25 cellular contexts compared by ENCODE assay signal in the genomic region with DNA sequence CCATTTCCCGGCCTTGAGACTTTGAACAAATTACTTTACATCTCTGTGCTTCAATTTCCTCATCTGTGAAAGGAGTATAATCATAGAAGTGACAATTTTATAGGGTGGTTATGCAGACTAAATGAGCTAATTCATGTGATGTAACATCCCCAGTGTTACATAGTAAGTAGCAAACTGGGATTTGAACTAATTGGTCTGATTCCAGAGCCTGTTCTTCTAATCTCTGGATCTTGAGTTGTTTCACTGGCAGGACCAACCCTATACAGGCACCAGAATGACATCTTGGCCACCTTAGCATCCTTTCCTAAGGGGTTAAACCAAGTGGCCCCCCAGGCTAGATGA.
"Had no signal": no experiment of that assay in that cellular context is flagged by ENCODE, and none has a peak within 500 bp of the region (broad histone marks: within the 10 kb centered on the region; RNA-seq: fewer than 3 reads in every experiment).

No MANE protein-coding gene starts in this region.

- H3K4me1 Mint-ChIP-seq: mesothelial cell of epicardium had no signal

- H3K27ac ChIP-seq: breast epithelium, foreskin keratinocyte, heart left ventricle, right atrium auricular region, uterus, WERI-Rb-1 had no signal

- H3K27me3 Mint-ChIP-seq: activated CD4-positive, alpha-beta T cell treated with anti-CD3 and anti-CD28 coated beads, Interleukin-2, amount 10 ng/mL, durations not matched to agents 24 days and 14 days; activated naive CD4-positive, alpha-beta T cell treated with anti-CD3 and anti-CD28 coated beads, Interleukin-2, amount 10 ng/mL, durations not matched to agents 7 days and 5 days; naive B cell; T-helper 17 cell; type B pancreatic cell had no signal

- H3K27me3 ChIP-seq: breast epithelium, foreskin keratinocyte, heart left ventricle, right atrium auricular region, uterus had no signal

- H3K27ac Mint-ChIP-seq: activated naive CD4-positive, alpha-beta T cell treated with anti-CD3 and anti-CD28 coated beads, Interleukin-2, amount 10 ng/mL, durations not matched to agents 7 days and 5 days; mesothelial cell of epicardium; naive B cell; type B pancreatic cell had no signal

- H3K9me3 Mint-ChIP-seq: activated CD4-positive, alpha-beta T cell treated with anti-CD3 and anti-CD28 coated beads, Interleukin-2, amount 10 ng/mL, durations not matched to agents 24 days and 14 days; activated naive CD4-positive, alpha-beta T cell treated with anti-CD3 and anti-CD28 coated beads, Interleukin-2, amount 10 ng/mL, durations not matched to agents 7 days and 5 days; activated T-helper 1 cell treated with anti-CD3 and anti-CD28 coated beads, Interleukin-12 subunit alpha, Interleukin-12 subunit beta, Interleukin-2, Interleukin-4 antibody, amounts not matched to agents 30 ng/mL and 10 ng/mL and 1 ng/mL, durations not matched to agents 14 hours and 24 hours and 36 hours; immature natural killer cell; mesothelial cell of epicardium; naive B cell; type B pancreatic cell had no signal

- ATAC-seq: foreskin keratinocyte, heart left ventricle had no signal

- H3K4me3 Mint-ChIP-seq: activated CD4-positive, alpha-beta T cell treated with anti-CD3 and anti-CD28 coated beads, Interleukin-2, amount 10 ng/mL, durations not matched to agents 24 days and 14 days; activated naive CD4-positive, alpha-beta T cell treated with anti-CD3 and anti-CD28 coated beads, Interleukin-2, amount 10 ng/mL, durations not matched to agents 7 days and 5 days; activated T-helper 1 cell treated with anti-CD3 and anti-CD28 coated beads, Interleukin-12 subunit alpha, Interleukin-12 subunit beta, Interleukin-2, Interleukin-4 antibody, amounts not matched to agents 30 ng/mL and 10 ng/mL and 1 ng/mL, durations not matched to agents 14 hours and 24 hours and 36 hours; immature natural killer cell; mesothelial cell of epicardium; naive B cell; T-helper 17 cell; type B pancreatic cell had no signal

- H3K4me2 ChIP-seq: smooth muscle cell had no signal

- H3K4me3 ChIP-seq: breast epithelium, heart left ventricle, right atrium auricular region, smooth muscle cell, uterus had no signal

- DNase-seq: activated CD8-positive, alpha-beta memory T cell treated with anti-CD3 and anti-CD28 coated beads for 24 hours; activated gamma-delta T cell; activated naive CD4-positive, alpha-beta T cell treated with anti-CD3 and anti-CD28 coated beads, Interleukin-2, amount 10 ng/mL, durations not matched to agents 7 days and 5 days; central memory CD4-positive, alpha-beta T cell; foreskin keratinocyte; heart left ventricle; hypothalamus; immature natural killer cell; kidney; naive B cell; stimulated activated CD4-positive, alpha-beta T cell treated with anti-CD3 and anti-CD28 coated beads, Interleukin-1b, Interleukin-23, amount 100 ng/mL, for 48 hours; stimulated activated naive CD4-positive, alpha-beta T cell; substantia nigra; T-helper 17 cell; T1000; uterus; WERI-Rb-1 had no signal

- H3K9me3 ChIP-seq: breast epithelium, heart left ventricle, right atrium auricular region, uterus had no signal

- H3K36me3 ChIP-seq: breast epithelium, uterus, WERI-Rb-1 had no signal

- FAIRE-seq: endothelial cell of umbilical vein, kidney had no signal

- H3K4me1 ChIP-seq: breast epithelium, foreskin keratinocyte, right atrium auricular region, uterus had no signal
